ENCODE assay signal across 8 cellular contexts in the genomic region with DNA sequence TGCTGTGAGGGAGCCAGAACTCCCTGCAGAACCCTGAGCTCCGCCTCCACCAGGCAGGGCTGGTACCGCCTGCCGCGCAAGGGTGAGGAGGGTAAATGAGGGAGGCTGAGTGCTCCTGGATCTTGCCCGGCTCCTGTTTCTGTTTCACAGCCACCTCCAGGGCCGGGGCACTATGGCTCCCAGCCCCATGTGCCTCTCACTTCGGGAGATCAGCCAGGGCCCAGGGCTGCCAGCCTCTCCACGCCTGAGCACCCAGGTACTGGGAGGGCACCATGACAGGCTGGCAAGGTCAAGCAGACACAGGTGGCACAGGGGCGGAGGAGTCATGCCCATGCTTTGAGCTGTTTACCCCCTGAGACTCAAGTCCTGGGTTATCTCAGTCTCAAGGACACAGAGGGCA. TPM values are rescaled to one million over a fixed set of nuclear protein-coding genes. Genes with fewer than 3 reads are reported as not detected.
"Had no signal": no experiment of that assay in that cellular context is flagged by ENCODE, and none has a peak within 500 bp of the region (broad histone marks: within the 10 kb centered on the region; RNA-seq: fewer than 3 reads in every experiment).

No MANE protein-coding gene starts in this region.

RNA-seq across cellular contexts. Expression of a gene that starts 8.3 kb away (rescaled TPM):
- total RNA-seq: activated CD4-positive, alpha-beta memory T cell treated with anti-CD3 and anti-CD28 coated beads, Interleukin-2, amount 10 ng/mL, durations not matched to agents 7 days and 5 days; activated CD4-positive, alpha-beta T cell treated with anti-CD3 and anti-CD28 coated beads for 36 hours; activated CD8-positive, alpha-beta memory T cell treated with anti-CD3 and anti-CD28 coated beads for 36 hours; activated naive CD4-positive, alpha-beta T cell treated with anti-CD3 and anti-CD28 coated beads for 36 hours; activated T-helper 17 cell treated with anti-CD3 and anti-CD28 coated beads, Interleukin-2, amount 50 U/mL, for 72 hours; SJSA1; T-helper 1 cell treated with Interleukin-12 subunit alpha and Interleukin-12 subunit beta and Interleukin-4 antibody, amounts not matched to agents 30 ng/mL and 1 ng/mL, for 36 hours had no signal

RNA-seq across cellular contexts. Expression of a gene that starts 8.4 kb away (rescaled TPM):
- total RNA-seq: activated CD4-positive, alpha-beta memory T cell treated with anti-CD3 and anti-CD28 coated beads, Interleukin-2, amount 10 ng/mL, durations not matched to agents 7 days and 5 days; activated CD4-positive, alpha-beta T cell treated with anti-CD3 and anti-CD28 coated beads for 36 hours; activated CD8-positive, alpha-beta memory T cell treated with anti-CD3 and anti-CD28 coated beads for 36 hours; activated naive CD4-positive, alpha-beta T cell treated with anti-CD3 and anti-CD28 coated beads for 36 hours; activated T-helper 17 cell treated with anti-CD3 and anti-CD28 coated beads, Interleukin-2, amount 50 U/mL, for 72 hours; Peyer's patch; SJSA1; T-helper 1 cell treated with Interleukin-12 subunit alpha and Interleukin-12 subunit beta and Interleukin-4 antibody, amounts not matched to agents 30 ng/mL and 1 ng/mL, for 36 hours had no signal
